ENCODE assay signal across 29 cellular contexts in the genomic region with DNA sequence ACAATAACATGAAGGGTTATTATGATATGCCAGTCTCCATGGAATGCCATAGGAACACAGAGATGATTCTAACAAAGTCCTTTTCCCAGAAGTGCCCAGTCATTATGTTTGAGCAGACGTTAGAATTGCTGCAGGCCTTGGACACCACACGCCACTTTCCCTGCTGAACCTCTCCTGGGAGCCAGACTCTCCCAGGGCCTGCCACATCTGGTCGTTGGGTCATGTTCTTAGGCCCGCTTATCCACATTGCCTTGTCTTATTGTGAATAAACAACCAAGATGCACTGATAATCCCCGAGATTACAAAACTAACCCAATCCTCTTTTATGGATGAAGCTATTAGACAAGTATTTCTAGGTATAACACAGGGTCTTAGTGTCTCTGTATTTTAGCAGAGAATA.
"Had no signal": no experiment of that assay in that cellular context is flagged by ENCODE, and none has a peak within 500 bp of the region (broad histone marks: within the 10 kb centered on the region; RNA-seq: fewer than 3 reads in every experiment).

No MANE protein-coding gene starts in this region.

- H3K27ac ChIP-seq: coronary artery, dorsolateral prefrontal cortex, gastrocnemius medialis, neutrophil, pancreas, right lobe of liver, suprapubic skin, transverse colon, vagina had no signal

- FAIRE-seq: kidney, pancreas, small intestine had no signal

- DNase-seq: dorsolateral prefrontal cortex; effector CD4-positive, alpha-beta T cell; foreskin fibroblast; gastrocnemius medialis; head of caudate nucleus; kidney; mucosa of descending colon; naive B cell; pancreas; right lobe of liver; small intestine; stimulated activated CD4-positive, alpha-beta T cell treated with anti-CD3 and anti-CD28 coated beads, Interleukin-12 subunit alpha, Interleukin-12 subunit beta, amount 100 ng/mL, for 4 hours; stimulated activated CD4-positive, alpha-beta T cell treated with anti-CD3 and anti-CD28 coated beads, Interleukin-1b, Interleukin-23, amount 100 ng/mL, for 48 hours; stimulated activated CD4-positive, alpha-beta T cell treated with anti-CD3 and anti-CD28 coated beads, Interleukin-4, amount 100 ng/mL, for 1 hour; stimulated activated CD8-positive, alpha-beta memory T cell treated with anti-CD3 and anti-CD28 coated beads, Interleukin-4, amount 100 ng/mL, for 48 hours; stimulated activated naive CD4-positive, alpha-beta T cell; stimulated activated naive CD8-positive, alpha-beta T cell treated with anti-CD3 and anti-CD28 coated beads, Interleukin-15, amount 100 ng/mL, for 72 hours; transverse colon had no signal

- H3K9me3 ChIP-seq: gastrocnemius medialis, mucosa of descending colon, neutrophil, pancreas, right lobe of liver, suprapubic skin, transverse colon, vagina had no signal

- ATAC-seq: gastrocnemius medialis; left lobe of liver; mucosa of descending colon; natural killer cell treated with Interleukin-12 subunit alpha and Interleukin-12 subunit beta and Interleukin-15 and Interleukin-18, amount 100 ng/mL, for 72 hours; pancreas; right lobe of liver; stimulated activated naive CD8-positive, alpha-beta T cell treated with anti-CD3 and anti-CD28 coated beads, Interleukin-15, amount 100 ng/mL, for 72 hours had no signal

- H3K4me1 Mint-ChIP-seq: naive B cell; stimulated activated naive CD8-positive, alpha-beta T cell treated with anti-CD3 and anti-CD28 coated beads, Interleukin-15, amount 100 ng/mL, for 72 hours had no signal

- H3K9me3 Mint-ChIP-seq: memory B cell had no signal

- H3K36me3 ChIP-seq: gastrocnemius medialis, neutrophil, pancreas, right lobe of liver, suprapubic skin, transverse colon, vagina had no signal

- H3K4me1 ChIP-seq: gastrocnemius medialis, vagina had no signal

- H3K36me3 Mint-ChIP-seq: naive B cell; natural killer cell treated with Interleukin-12 subunit alpha and Interleukin-12 subunit beta and Interleukin-15 and Interleukin-18, amount 100 ng/mL, for 72 hours had no signal

- H3K4me3 ChIP-seq: coronary artery, dorsolateral prefrontal cortex, gastrocnemius medialis, lung, mucosa of descending colon, pancreas, right lobe of liver, suprapubic skin, transverse colon, vagina had no signal

- H3K4me3 Mint-ChIP-seq: memory B cell; mesothelial cell of epicardium; naive B cell; natural killer cell treated with Interleukin-12 subunit alpha and Interleukin-12 subunit beta and Interleukin-15 and Interleukin-18, amount 100 ng/mL, for 72 hours; neural crest cell; stimulated activated naive CD8-positive, alpha-beta T cell treated with anti-CD3 and anti-CD28 coated beads, Interleukin-15, amount 100 ng/mL, for 72 hours had no signal

- H3K27me3 Mint-ChIP-seq: progenitor cell of endocrine pancreas had no signal

- H3K27ac Mint-ChIP-seq: memory B cell; mesothelial cell of epicardium; natural killer cell treated with Interleukin-12 subunit alpha and Interleukin-12 subunit beta and Interleukin-15 and Interleukin-18, amount 100 ng/mL, for 72 hours; progenitor cell of endocrine pancreas; stimulated activated naive CD8-positive, alpha-beta T cell treated with anti-CD3 and anti-CD28 coated beads, Interleukin-15, amount 100 ng/mL, for 72 hours had no signal

- H3K27me3 ChIP-seq: dorsolateral prefrontal cortex, gastrocnemius medialis, neutrophil, pancreas, right lobe of liver, suprapubic skin, transverse colon, vagina had no signal
